ENCODE assay signal across 1 cellular context in the genomic region with DNA sequence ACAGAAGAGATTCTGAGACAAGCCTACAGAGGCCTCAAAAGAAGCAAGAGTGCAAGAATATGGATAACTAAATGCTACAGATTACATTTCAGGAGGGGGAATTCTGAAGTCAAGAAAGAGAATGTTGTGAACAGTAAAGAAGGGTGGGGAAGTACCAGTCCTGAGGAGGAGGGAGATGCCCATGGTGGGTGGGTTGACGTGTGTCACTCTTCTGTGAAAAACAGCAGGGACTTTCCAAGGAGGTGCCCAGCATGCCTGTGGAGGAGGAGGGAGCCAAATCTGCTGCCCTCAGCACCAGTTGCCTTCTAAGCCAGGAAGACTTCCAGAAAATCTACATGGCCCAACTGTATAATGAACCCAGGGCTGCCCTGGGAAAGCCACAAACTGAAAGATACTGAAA.
A peak's percentile ranks its signal among the peaks of the same experiment; 100 is the strongest.
TF ChIP-seq lines count a peak whose summit lies in the region.

No MANE protein-coding gene starts in this region.

TF ChIP-seq in GM12878, 131 proteins besides CTCF, POLR2A, EP300 and RAD21 (continued from another document and continues in another):
- TF ChIP-seq, protein P1, sequence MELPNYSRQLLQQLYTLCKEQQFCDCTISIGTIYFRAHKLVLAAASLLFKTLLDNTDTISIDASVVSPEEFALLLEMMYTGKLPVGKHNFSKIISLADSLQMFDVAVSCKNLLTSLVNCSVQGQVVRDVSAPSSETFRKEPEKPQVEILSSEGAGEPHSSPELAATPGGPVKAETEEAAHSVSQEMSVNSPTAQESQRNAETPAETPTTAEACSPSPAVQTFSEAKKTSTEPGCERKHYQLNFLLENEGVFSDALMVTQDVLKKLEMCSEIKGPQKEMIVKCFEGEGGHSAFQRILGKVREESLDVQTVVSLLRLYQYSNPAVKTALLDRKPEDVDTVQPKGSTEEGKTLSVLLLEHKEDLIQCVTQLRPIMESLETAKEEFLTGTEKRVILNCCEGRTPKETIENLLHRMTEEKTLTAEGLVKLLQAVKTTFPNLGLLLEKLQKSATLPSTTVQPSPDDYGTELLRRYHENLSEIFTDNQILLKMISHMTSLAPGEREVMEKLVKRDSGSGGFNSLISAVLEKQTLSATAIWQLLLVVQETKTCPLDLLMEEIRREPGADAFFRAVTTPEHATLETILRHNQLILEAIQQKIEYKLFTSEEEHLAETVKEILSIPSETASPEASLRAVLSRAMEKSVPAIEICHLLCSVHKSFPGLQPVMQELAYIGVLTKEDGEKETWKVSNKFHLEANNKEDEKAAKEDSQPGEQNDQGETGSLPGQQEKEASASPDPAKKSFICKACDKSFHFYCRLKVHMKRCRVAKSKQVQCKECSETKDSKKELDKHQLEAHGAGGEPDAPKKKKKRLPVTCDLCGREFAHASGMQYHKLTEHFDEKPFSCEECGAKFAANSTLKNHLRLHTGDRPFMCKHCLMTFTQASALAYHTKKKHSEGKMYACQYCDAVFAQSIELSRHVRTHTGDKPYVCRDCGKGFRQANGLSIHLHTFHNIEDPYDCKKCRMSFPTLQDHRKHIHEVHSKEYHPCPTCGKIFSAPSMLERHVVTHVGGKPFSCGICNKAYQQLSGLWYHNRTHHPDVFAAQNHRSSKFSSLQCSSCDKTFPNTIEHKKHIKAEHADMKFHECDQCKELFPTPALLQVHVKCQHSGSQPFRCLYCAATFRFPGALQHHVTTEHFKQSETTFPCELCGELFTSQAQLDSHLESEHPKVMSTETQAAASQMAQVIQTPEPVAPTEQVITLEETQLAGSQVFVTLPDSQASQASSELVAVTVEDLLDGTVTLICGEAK (IDR thresholded peaks at IDR 0.05; ENCODE audit: borderline replicate concordance), result no peak
- TF ChIP-seq RAD51 (IDR thresholded peaks at IDR 0.05) (no peak), CREM (IDR thresholded peaks at IDR 0.05; ENCODE audit: low read depth) (no peak), HDAC6 (IDR thresholded peaks at IDR 0.05; ENCODE audit: unreplicated experiment) (no peak), TCF12 (IDR thresholded peaks at IDR 0.05; ENCODE audit: low read depth, low read length) (no peak), RB1 (IDR thresholded peaks at IDR 0.05; ENCODE audit: borderline replicate concordance) (no peak), STAT1 (conservative IDR thresholded peaks at IDR 0.05) (no peak), POU2F2 (IDR thresholded peaks at IDR 0.05; ENCODE audit: borderline replicate concordance, low read depth, low read length) (no peak), TBL1XR1 (IDR thresholded peaks at IDR 0.05; ENCODE audit: low read depth, low read length) (no peak), MXI1 (IDR thresholded peaks at IDR 0.05; ENCODE audit: low read depth, low read length) (no peak), YY1 (IDR thresholded peaks at IDR 0.05; ENCODE audit: low read depth, low read length) (no peak), GATAD2B (conservative IDR thresholded peaks at IDR 0.05; ENCODE audit: low read depth) (0 out of 2 replicates have a peak, but pooled peaks have one; percentile 30), SIN3A (IDR thresholded peaks at IDR 0.05; ENCODE audit: low read depth, low read length) (no peak), PAX5 (IDR thresholded peaks at IDR 0.05; ENCODE audit: borderline replicate concordance, low read depth, low read length) (0 out of 2 replicates have a peak, but pooled peaks have one; percentile 20), CBX5 (IDR thresholded peaks at IDR 0.05; ENCODE audit: low read depth) (no peak), REST (IDR thresholded peaks at IDR 0.05; ENCODE audit: low read depth, low read length) (no peak), SUPT20H (IDR thresholded peaks at IDR 0.05; ENCODE audit: borderline replicate concordance, control insufficient read depth, low read depth, low read length) (no peak), ESRRA (IDR thresholded peaks at IDR 0.05; ENCODE audit: low read length) (no peak), NFYA (IDR thresholded peaks at IDR 0.05; ENCODE audit: borderline replicate concordance, low read depth, low read length) (no peak), TCF3 (IDR thresholded peaks at IDR 0.05; ENCODE audit: borderline replicate concordance, insufficient read depth, low read depth, low read length) (no peak), KAT2A (conservative IDR thresholded peaks at IDR 0.05; ENCODE audit: control insufficient read depth, low read depth, low read length) (no peak), RELA (IDR thresholded peaks at IDR 0.05; ENCODE audit: borderline replicate concordance, partially characterized antibody) (no peak), IKZF1 (conservative IDR thresholded peaks at IDR 0.05) (peak; percentile 46; the same call in 1 of the 2 replicates), IKZF2 (IDR thresholded peaks at IDR 0.05) (peak in 1 of 2 experiments; percentile 40; a peak in 1 of 4 replicates), JUND (IDR thresholded peaks at IDR 0.05; ENCODE audit: low read depth, low read length) (no peak), SMAD1 (IDR thresholded peaks at IDR 0.05; ENCODE audit: low read depth, partially characterized antibody) (no peak), YBX1 (IDR thresholded peaks at IDR 0.05) (no peak), ZBED1 (IDR thresholded peaks at IDR 0.05; ENCODE audit: borderline replicate concordance) (no peak), CHD4 (IDR thresholded peaks at IDR 0.05) (no peak), SMC3 (IDR thresholded peaks at IDR 0.05; ENCODE audit: borderline replicate concordance, low read length) (no peak), NFIC (IDR thresholded peaks at IDR 0.05; ENCODE audit: low read depth, low read length) (no peak), MEF2B (IDR thresholded peaks at IDR 0.05; ENCODE audit: partially characterized antibody, poor library complexity, severe bottlenecking) (no peak), NR2F1 (conservative IDR thresholded peaks at IDR 0.05) (no peak), IRF4 (IDR thresholded peaks at IDR 0.05; ENCODE audit: low read depth, low read length) (no peak), PBX3 (IDR thresholded peaks at IDR 0.05; ENCODE audit: insufficient replicate concordance, low read depth, low read length) (peak; percentile 83), POLR2AphosphoS2 (IDR thresholded peaks at IDR 0.05; ENCODE audit: low read depth, low read length) (no peak), MYB (IDR thresholded peaks at IDR 0.05; ENCODE audit: borderline replicate concordance, low read depth, low read length) (no peak), HDGF (IDR thresholded peaks at IDR 0.05) (no peak), TCF7 (IDR thresholded peaks at IDR 0.05; ENCODE audit: borderline replicate concordance) (no peak), NR2C1 (IDR thresholded peaks at IDR 0.05) (no peak), MEF2A (IDR thresholded peaks at IDR 0.05; ENCODE audit: insufficient read depth, low read depth, low read length) (no peak), POLR2AphosphoS5 (IDR thresholded peaks at IDR 0.05; ENCODE audit: low read length) (no peak)
- TF ChIP-seq, protein P2, sequence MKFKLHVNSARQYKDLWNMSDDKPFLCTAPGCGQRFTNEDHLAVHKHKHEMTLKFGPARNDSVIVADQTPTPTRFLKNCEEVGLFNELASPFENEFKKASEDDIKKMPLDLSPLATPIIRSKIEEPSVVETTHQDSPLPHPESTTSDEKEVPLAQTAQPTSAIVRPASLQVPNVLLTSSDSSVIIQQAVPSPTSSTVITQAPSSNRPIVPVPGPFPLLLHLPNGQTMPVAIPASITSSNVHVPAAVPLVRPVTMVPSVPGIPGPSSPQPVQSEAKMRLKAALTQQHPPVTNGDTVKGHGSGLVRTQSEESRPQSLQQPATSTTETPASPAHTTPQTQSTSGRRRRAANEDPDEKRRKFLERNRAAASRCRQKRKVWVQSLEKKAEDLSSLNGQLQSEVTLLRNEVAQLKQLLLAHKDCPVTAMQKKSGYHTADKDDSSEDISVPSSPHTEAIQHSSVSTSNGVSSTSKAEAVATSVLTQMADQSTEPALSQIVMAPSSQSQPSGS (IDR thresholded peaks at IDR 0.05; ENCODE audit: low read length), result no peak
- TF ChIP-seq, protein P3, sequence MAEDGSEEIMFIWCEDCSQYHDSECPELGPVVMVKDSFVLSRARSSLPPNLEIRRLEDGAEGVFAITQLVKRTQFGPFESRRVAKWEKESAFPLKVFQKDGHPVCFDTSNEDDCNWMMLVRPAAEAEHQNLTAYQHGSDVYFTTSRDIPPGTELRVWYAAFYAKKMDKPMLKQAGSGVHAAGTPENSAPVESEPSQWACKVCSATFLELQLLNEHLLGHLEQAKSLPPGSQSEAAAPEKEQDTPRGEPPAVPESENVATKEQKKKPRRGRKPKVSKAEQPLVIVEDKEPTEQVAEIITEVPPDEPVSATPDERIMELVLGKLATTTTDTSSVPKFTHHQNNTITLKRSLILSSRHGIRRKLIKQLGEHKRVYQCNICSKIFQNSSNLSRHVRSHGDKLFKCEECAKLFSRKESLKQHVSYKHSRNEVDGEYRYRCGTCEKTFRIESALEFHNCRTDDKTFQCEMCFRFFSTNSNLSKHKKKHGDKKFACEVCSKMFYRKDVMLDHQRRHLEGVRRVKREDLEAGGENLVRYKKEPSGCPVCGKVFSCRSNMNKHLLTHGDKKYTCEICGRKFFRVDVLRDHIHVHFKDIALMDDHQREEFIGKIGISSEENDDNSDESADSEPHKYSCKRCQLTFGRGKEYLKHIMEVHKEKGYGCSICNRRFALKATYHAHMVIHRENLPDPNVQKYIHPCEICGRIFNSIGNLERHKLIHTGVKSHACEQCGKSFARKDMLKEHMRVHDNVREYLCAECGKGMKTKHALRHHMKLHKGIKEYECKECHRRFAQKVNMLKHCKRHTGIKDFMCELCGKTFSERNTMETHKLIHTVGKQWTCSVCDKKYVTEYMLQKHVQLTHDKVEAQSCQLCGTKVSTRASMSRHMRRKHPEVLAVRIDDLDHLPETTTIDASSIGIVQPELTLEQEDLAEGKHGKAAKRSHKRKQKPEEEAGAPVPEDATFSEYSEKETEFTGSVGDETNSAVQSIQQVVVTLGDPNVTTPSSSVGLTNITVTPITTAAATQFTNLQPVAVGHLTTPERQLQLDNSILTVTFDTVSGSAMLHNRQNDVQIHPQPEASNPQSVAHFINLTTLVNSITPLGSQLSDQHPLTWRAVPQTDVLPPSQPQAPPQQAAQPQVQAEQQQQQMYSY (CRISPR knock-in tag; IDR thresholded peaks at IDR 0.05), result no peak
- TF ChIP-seq, protein P4, sequence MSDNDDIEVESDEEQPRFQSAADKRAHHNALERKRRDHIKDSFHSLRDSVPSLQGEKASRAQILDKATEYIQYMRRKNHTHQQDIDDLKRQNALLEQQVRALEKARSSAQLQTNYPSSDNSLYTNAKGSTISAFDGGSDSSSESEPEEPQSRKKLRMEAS (IDR thresholded peaks at IDR 0.05; ENCODE audit: low read depth, low read length), result no peak
- TF ChIP-seq, protein P5, sequence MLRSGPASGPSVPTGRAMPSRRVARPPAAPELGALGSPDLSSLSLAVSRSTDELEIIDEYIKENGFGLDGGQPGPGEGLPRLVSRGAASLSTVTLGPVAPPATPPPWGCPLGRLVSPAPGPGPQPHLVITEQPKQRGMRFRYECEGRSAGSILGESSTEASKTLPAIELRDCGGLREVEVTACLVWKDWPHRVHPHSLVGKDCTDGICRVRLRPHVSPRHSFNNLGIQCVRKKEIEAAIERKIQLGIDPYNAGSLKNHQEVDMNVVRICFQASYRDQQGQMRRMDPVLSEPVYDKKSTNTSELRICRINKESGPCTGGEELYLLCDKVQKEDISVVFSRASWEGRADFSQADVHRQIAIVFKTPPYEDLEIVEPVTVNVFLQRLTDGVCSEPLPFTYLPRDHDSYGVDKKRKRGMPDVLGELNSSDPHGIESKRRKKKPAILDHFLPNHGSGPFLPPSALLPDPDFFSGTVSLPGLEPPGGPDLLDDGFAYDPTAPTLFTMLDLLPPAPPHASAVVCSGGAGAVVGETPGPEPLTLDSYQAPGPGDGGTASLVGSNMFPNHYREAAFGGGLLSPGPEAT (IDR thresholded peaks at IDR 0.05; ENCODE audit: low read depth), result peak; percentile 62
- TF ChIP-seq, protein P6, sequence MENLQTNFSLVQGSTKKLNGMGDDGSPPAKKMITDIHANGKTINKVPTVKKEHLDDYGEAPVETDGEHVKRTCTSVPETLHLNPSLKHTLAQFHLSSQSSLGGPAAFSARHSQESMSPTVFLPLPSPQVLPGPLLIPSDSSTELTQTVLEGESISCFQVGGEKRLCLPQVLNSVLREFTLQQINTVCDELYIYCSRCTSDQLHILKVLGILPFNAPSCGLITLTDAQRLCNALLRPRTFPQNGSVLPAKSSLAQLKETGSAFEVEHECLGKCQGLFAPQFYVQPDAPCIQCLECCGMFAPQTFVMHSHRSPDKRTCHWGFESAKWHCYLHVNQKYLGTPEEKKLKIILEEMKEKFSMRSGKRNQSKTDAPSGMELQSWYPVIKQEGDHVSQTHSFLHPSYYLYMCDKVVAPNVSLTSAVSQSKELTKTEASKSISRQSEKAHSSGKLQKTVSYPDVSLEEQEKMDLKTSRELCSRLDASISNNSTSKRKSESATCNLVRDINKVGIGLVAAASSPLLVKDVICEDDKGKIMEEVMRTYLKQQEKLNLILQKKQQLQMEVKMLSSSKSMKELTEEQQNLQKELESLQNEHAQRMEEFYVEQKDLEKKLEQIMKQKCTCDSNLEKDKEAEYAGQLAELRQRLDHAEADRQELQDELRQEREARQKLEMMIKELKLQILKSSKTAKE (IDR thresholded peaks at IDR 0.05; ENCODE audit: low read depth, poor library complexity, severe bottlenecking), result no peak
